Comparison of ENCODE assay signal across 8 cellular contexts in the genomic region with DNA sequence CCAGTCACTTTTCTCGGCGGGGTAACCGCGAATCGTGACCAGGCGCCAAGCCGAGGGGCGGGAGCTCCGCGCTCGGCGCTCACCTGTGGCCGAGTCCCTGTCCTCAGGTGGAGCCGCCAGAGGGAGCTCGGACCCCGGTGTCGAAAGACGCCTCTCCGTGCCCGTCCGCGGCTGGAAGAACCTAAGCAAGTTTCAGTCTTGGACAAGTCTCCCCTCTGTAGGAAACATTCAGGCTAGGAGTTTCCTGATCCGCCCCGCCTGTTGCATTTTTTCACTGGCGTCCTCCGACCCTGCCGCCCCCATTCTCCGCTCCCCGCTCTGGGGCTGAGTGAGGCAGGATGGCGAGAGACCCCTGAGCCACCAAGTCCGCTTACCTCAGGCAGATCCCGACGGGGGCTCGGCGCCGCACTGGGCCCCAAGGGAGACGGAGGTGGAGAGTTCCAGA. TPM values are rescaled to one million over a fixed set of nuclear protein-coding genes. Genes with fewer than 3 reads are reported as not detected.
DNase-seq lines count a peak whose midpoint lies in the region; ATAC-seq lines count a peak whose summit lies in the region.

No MANE protein-coding gene starts in this region.

- H3K4me3 ChIP-seq in SJSA1: peak overlapping the region; percentile 84
- H3K4me3 ChIP-seq in thymus (ENCODE audit: low read length): peak overlapping the region; percentile 57

- no peaks in the 10 kb centered on the region for H3K36me3 Mint-ChIP-seq in activated naive CD8-positive, alpha-beta T cell treated with anti-CD3 and anti-CD28 coated beads, Interleukin-2, amount 10 ng/mL, durations not matched to agents 7 days and 5 days

- POLR2A ChIA-PET in activated naive CD8-positive, alpha-beta T cell treated with anti-CD3 and anti-CD28 coated beads, Interleukin-2, amount 10 ng/mL, durations not matched to agents 7 days and 5 days (lab: Charles Lee): interaction anchor here (0.7 kb wide), 1 partner anchor 1144 kb away, joined by 3 read pairs; no protein-coding TSS in a partner anchor

- ATAC-seq in GM21737 (IDR thresholded peaks at IDR 0.05; ENCODE audit: unreplicated experiment): peak; percentile 33
- ATAC-seq in activated naive CD8-positive, alpha-beta T cell treated with anti-CD3 and anti-CD28 coated beads, Interleukin-2, amount 10 ng/mL, durations not matched to agents 7 days and 5 days (ENCODE audit: low read depth): peak; percentile 26

- H3K27ac ChIP-seq in SJSA1 (peak overlapping the region; percentile 44), thymus (ENCODE audit: low read depth) (peak overlapping the region; percentile 64)

- intact Hi-C loops in head of caudate nucleus (cut with DNase I): no loop called here

- H3K36me3 ChIP-seq in SJSA1: peaks cover 4% of the 10 kb centered on the region
- no peaks in the 10 kb centered on the region for H3K36me3 ChIP-seq in thymus (ENCODE audit: control insufficient read depth, insufficient read depth)

- DNase-seq in DMS79 (lab: John Stamatoyannopoulos, UW) (peak; percentile 88), KG1 (lab: John Stamatoyannopoulos, UW) (peak; percentile 6), SJSA1 (ENCODE audit: low read depth in 1 of 2, low spot score in 2 of 2) (peak; percentile 76 to 82), head of caudate nucleus (peak; percentile 76 to 96 (median 89)), occipital lobe (lab: John Stamatoyannopoulos, UW) (peak; percentile 64)
- DNase-seq in activated naive CD8-positive, alpha-beta T cell treated with anti-CD3 and anti-CD28 coated beads, Interleukin-2, amount 10 ng/mL, durations not matched to agents 7 days and 5 days: peak; percentile 71

- H3K4me1 ChIP-seq in SJSA1 (replicated peaks): peaks cover 7% of the 10 kb centered on the region
- peaks cover 7% of the 10 kb centered on the region for H3K4me1 ChIP-seq in thymus (ENCODE audit: control insufficient read depth, insufficient read depth, low read length)

- peak overlapping the region; percentile 96 for H3K4me3 Mint-ChIP-seq in activated naive CD8-positive, alpha-beta T cell treated with anti-CD3 and anti-CD28 coated beads, Interleukin-2, amount 10 ng/mL, durations not matched to agents 7 days and 5 days

- H3K9me3 ChIP-seq in SJSA1 (replicated peaks) (no peaks in the 10 kb centered on the region), thymus (ENCODE audit: control insufficient read depth) (no peaks in the 10 kb centered on the region)

- H3K9me3 Mint-ChIP-seq in activated naive CD8-positive, alpha-beta T cell treated with anti-CD3 and anti-CD28 coated beads, Interleukin-2, amount 10 ng/mL, durations not matched to agents 7 days and 5 days: no peaks in the 10 kb centered on the region

- under 1% methylated on average over 37 of the region's 37 CpGs for whole genome bisulfite sequencing in thymus

- no peak overlapping the region for H3K27ac Mint-ChIP-seq in activated naive CD8-positive, alpha-beta T cell treated with anti-CD3 and anti-CD28 coated beads, Interleukin-2, amount 10 ng/mL, durations not matched to agents 7 days and 5 days

- H3K27me3 Mint-ChIP-seq in activated naive CD8-positive, alpha-beta T cell treated with anti-CD3 and anti-CD28 coated beads, Interleukin-2, amount 10 ng/mL, durations not matched to agents 7 days and 5 days: peaks cover 24% of the 10 kb centered on the region

- H3K27me3 ChIP-seq in SJSA1 (replicated peaks) (no peaks in the 10 kb centered on the region), thymus (ENCODE audit: control insufficient read depth, insufficient read depth) (peaks cover 20% of the 10 kb centered on the region)

- peaks cover 13% of the 10 kb centered on the region for H3K4me1 Mint-ChIP-seq in activated naive CD8-positive, alpha-beta T cell treated with anti-CD3 and anti-CD28 coated beads, Interleukin-2, amount 10 ng/mL, durations not matched to agents 7 days and 5 days

RNA-seq across cellular contexts. Expression of a gene that starts 0.5 kb away (rescaled TPM):
- 5.7 and 11.0 TPM in 2 replicates for total RNA-seq in SJSA1 (2014; rRNA removed; shearing (Covaris generic))
- total RNA-seq in activated naive CD8-positive, alpha-beta T cell treated with anti-CD3 and anti-CD28 coated beads, Interleukin-2, amount 10 ng/mL, durations not matched to agents 7 days and 5 days: under 1 TPM; 0.47 to 0.60 TPM
- total RNA-seq in occipital lobe: 71.4 TPM
- polyA plus RNA-seq in thymus: 1.6 TPM

Comparison
In these comparisons a context has a peak if more than half of its experiments do, and no peak if none do; other contexts are left out.
1. Peak in every context shown above with its lines: DNase-seq, ATAC-seq, H3K4me3 ChIP-seq and H3K27ac ChIP-seq.
2. DNase-seq: peak in every context shown above with its lines; median percentile 89 in head of caudate nucleus; 88 in DMS79; 79 in SJSA1; 71 in activated naive CD8-positive, alpha-beta T cell treated with anti-CD3 and anti-CD28 coated beads, Interleukin-2, amount 10 ng/mL, durations not matched to agents 7 days and 5 days; 64 in occipital lobe; 6 in KG1.